Comparison of ENCODE assay signal across 10 cellular contexts in genomic region chr9:111994831-111995458, GRCh38.
A peak's percentile ranks its signal among the peaks of the same experiment; 100 is the strongest.
DNase-seq lines count a peak whose midpoint lies in the region; ATAC-seq and TF ChIP-seq lines count a peak whose summit lies in the region.
"Had no signal": no experiment of that assay in that cellular context is flagged by ENCODE, and none has a peak within 500 bp of the region (broad histone marks: within the 10 kb centered on the region; RNA-seq: fewer than 3 reads in every experiment).

No MANE protein-coding gene starts in this region.

- TF ChIP-seq CTCF in right atrium auricular region (IDR thresholded peaks at IDR 0.05): no peak
- TF ChIP-seq CTCF in choroid plexus epithelial cell (conservative IDR thresholded peaks at IDR 0.05; ENCODE audit: low read depth, low read length): no peak

- no peaks in the 10 kb centered on the region for H3K27me3 ChIP-seq in right atrium auricular region
- H3K27me3 ChIP-seq: esophagus muscularis mucosa had no signal

- intact Hi-C loops in Right ventricle myocardium superior (cut with DNase I): no loop called here

- no peaks in the 10 kb centered on the region for H3K4me1 ChIP-seq in right atrium auricular region

- ATAC-seq in Right ventricle myocardium superior (ENCODE audit: poor library complexity) (no peak), HG03135 (IDR thresholded peaks at IDR 0.05; ENCODE audit: unreplicated experiment) (peak; percentile 59)
- ATAC-seq: CD8-positive, alpha-beta T cell had no signal

- H3K9me3 ChIP-seq in right atrium auricular region: peaks cover 0 to 20% of the 10 kb centered on the region in 2 donors

- no peaks in the 10 kb centered on the region for H3K36me3 ChIP-seq in right atrium auricular region
- H3K36me3 ChIP-seq: esophagus muscularis mucosa had no signal

- no peak overlapping the region for H3K27ac ChIP-seq in right atrium auricular region
- H3K27ac ChIP-seq: esophagus muscularis mucosa had no signal

- DNase-seq in right atrium auricular region (ENCODE audit: low spot score) (peak; percentile 13), Right ventricle myocardium superior (no peak), choroid plexus epithelial cell (ENCODE audit: low read depth) (peak; percentile 47), stromal cell of bone marrow (ENCODE audit: low read depth) (peak; percentile 25), DMS 273 treated with DMSO at 0.1 percent for 48 hours (lab: John Stamatoyannopoulos, UW) (no peak), C1 segment of cervical spinal cord (lab: John Stamatoyannopoulos, UW) (no peak), mesenteric fat pad (ENCODE audit: low spot score) (no peak)
- DNase-seq: CD8-positive, alpha-beta T cell had no signal

- H3K4me3 ChIP-seq in right atrium auricular region (no peak overlapping the region), choroid plexus epithelial cell (ENCODE audit: low read depth, low read length) (no peak overlapping the region)
- H3K4me3 ChIP-seq: esophagus muscularis mucosa had no signal

Comparison
In these comparisons a context has a peak if more than half of its experiments do, and no peak if none do; other contexts are left out.
1. DNase-seq: peak in right atrium auricular region (single experiment), choroid plexus epithelial cell (single experiment) and stromal cell of bone marrow (single experiment); none in Right ventricle myocardium superior (single experiment), DMS 273 treated with DMSO at 0.1 percent for 48 hours (single experiment), C1 segment of cervical spinal cord (0 of 14) and mesenteric fat pad (single experiment).